ENCODE assay signal across 26 cellular contexts in genomic region chr15:95946946-95947345, GRCh38.
"Had no signal": no experiment of that assay in that cellular context is flagged by ENCODE, and none has a peak within 500 bp of the region (broad histone marks: within the 10 kb centered on the region; RNA-seq: fewer than 3 reads in every experiment).

No MANE protein-coding gene starts in this region.

- H3K27me3 Mint-ChIP-seq: type B pancreatic cell had no signal

- H3K27ac Mint-ChIP-seq: naive thymus-derived CD4-positive, alpha-beta T cell; natural killer cell treated with Interleukin-12 subunit alpha and Interleukin-12 subunit beta and Interleukin-15 and Interleukin-18, amount 100 ng/mL, for 72 hours; stimulated activated naive CD8-positive, alpha-beta T cell treated with anti-CD3 and anti-CD28 coated beads, Interleukin-15, Interleukin-2, amounts not matched to agents 100 ng/mL and 50 ng/mL, for 24 hours; type B pancreatic cell had no signal

- H3K79me2 ChIP-seq: hepatocyte had no signal

- H3K9me3 ChIP-seq: mucosa of descending colon, ovary, prostate gland, thoracic aorta, tibial artery, uterus had no signal

- H3K36me3 Mint-ChIP-seq: type B pancreatic cell had no signal

- H3K27ac ChIP-seq: hepatocyte, left ventricle myocardium inferior, ovary, prostate gland, skin epidermis, suprapubic skin, thoracic aorta, tibial artery, uterus had no signal

- H2AFZ ChIP-seq: hepatocyte had no signal

- H3K4me2 ChIP-seq: hepatocyte had no signal

- H3K9me3 Mint-ChIP-seq: stimulated activated naive CD8-positive, alpha-beta T cell treated with anti-CD3 and anti-CD28 coated beads, Interleukin-15, Interleukin-2, amounts not matched to agents 100 ng/mL and 50 ng/mL, for 24 hours had no signal

- H3K27me3 ChIP-seq: hepatocyte, ovary, suprapubic skin, tibial artery, uterus had no signal

- H3K36me3 ChIP-seq: left ventricle myocardium inferior, ovary, prostate gland, suprapubic skin, thoracic aorta, tibial artery, uterus had no signal

- ATAC-seq: mucosa of descending colon; naive thymus-derived CD4-positive, alpha-beta T cell; natural killer cell treated with Interleukin-12 subunit alpha and Interleukin-12 subunit beta and Interleukin-15 and Interleukin-18, amount 100 ng/mL, for 72 hours; right cardiac atrium; sciatic nerve had no signal

- H3K4me1 ChIP-seq: left ventricle myocardium inferior, prostate gland, suprapubic skin, tibial artery, uterus had no signal

- H3K4me3 ChIP-seq: hepatocyte, left ventricle myocardium inferior, lung, mucosa of descending colon, ovary, prostate gland, skin epidermis, suprapubic skin, thoracic aorta, tibial artery, uterus had no signal

- DNase-seq: islet precursor cell; left ventricle myocardium inferior; mesendoderm; midbrain; mucosa of descending colon; naive thymus-derived CD4-positive, alpha-beta T cell; ovary; retina; right cardiac atrium; stimulated activated CD4-positive, alpha-beta T cell treated with anti-CD3 and anti-CD28 coated beads, Interleukin-12 subunit alpha, Interleukin-12 subunit beta, amount 100 ng/mL, for 4 hours; stimulated activated CD4-positive, alpha-beta T cell treated with anti-CD3 and anti-CD28 coated beads, Interleukin-15, amount 100 ng/mL, for 24 hours; stimulated activated CD4-positive, alpha-beta T cell treated with anti-CD3 and anti-CD28 coated beads, Interleukin-2, amount 100 ng/mL, for 24 hours; stimulated activated CD4-positive, alpha-beta T cell treated with anti-CD3 and anti-CD28 coated beads, Interleukin-4, amount 100 ng/mL, for 1 hour; stimulated activated naive CD4-positive, alpha-beta T cell; tibial artery; uterus had no signal

- H3K4me3 Mint-ChIP-seq: naive thymus-derived CD4-positive, alpha-beta T cell; natural killer cell treated with Interleukin-12 subunit alpha and Interleukin-12 subunit beta and Interleukin-15 and Interleukin-18, amount 100 ng/mL, for 72 hours; stimulated activated naive CD8-positive, alpha-beta T cell treated with anti-CD3 and anti-CD28 coated beads, Interleukin-15, Interleukin-2, amounts not matched to agents 100 ng/mL and 50 ng/mL, for 24 hours; type B pancreatic cell had no signal
